Comparison of ENCODE assay signal across 17 cellular contexts in the genomic region with DNA sequence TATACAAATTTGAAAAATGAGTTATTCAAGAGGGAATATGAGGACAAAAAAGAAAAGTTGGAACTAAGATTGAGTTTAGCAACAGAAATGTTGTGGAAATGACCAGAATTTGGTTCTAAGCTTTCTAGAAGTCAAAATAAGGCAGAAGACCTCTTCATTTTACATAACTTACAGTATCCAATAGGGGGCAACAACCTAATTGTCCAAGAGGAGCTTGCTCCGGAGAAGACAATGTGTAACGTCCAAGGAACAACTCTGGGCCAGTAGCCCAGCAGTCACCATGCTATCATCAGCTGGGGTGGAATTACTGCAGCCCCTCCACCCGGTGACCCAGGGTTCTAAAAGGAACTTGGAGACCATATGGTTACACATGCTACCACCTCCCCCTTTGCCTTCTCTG. TPM values are rescaled to one million over a fixed set of nuclear protein-coding genes. Genes with fewer than 3 reads are reported as not detected.
DNase-seq lines count a peak whose midpoint lies in the region; ATAC-seq and TF ChIP-seq lines count a peak whose summit lies in the region.
"Had no signal": no experiment of that assay in that cellular context is flagged by ENCODE, and none has a peak within 500 bp of the region (broad histone marks: within the 10 kb centered on the region; RNA-seq: fewer than 3 reads in every experiment).

No MANE protein-coding gene starts in this region.

- CTCF ChIA-PET in PC-3 (lab: Charles Lee): no interaction called here

- H3K27me3 Mint-ChIP-seq in GM23338 (ENCODE audit: insufficient read depth, low read depth, poor library complexity): peaks cover 5% of the 10 kb centered on the region
- H3K27me3 Mint-ChIP-seq: B cell, IgD-negative memory B cell had no signal

- H3K9me3 ChIP-seq in PC-3 (ENCODE audit: low read length) (no peaks in the 10 kb centered on the region), osteoblast (ENCODE audit: low read depth, low read length) (no peaks in the 10 kb centered on the region)
- H3K9me3 ChIP-seq: BLaER1 treated with 17β-estradiol and CSF1 and Interleukin-3, amounts not matched to agents 10 nM and 100 nM had no signal

- no peaks in the 10 kb centered on the region for H3K36me3 Mint-ChIP-seq in GM23338 (ENCODE audit: low read depth)
- H3K36me3 Mint-ChIP-seq: CD8-positive, alpha-beta T cell; IgD-negative memory B cell had no signal

- no peaks in the 10 kb centered on the region for H3K4me1 Mint-ChIP-seq in GM23338

- TF ChIP-seq CTCF in GM23338 (conservative IDR thresholded peaks at IDR 0.05; ENCODE audit: low read depth in 2 of 2) (0 out of 4 replicates have a peak, but pooled peaks have one; percentile 7 to 8), PC-3 (conservative IDR thresholded peaks at IDR 0.05; ENCODE audit: low read depth, low read length) (peak; percentile 34; the same call in 1 of the 2 replicates), choroid plexus epithelial cell (conservative IDR thresholded peaks at IDR 0.05; ENCODE audit: low read depth, low read length) (peak; percentile 17), osteoblast (IDR thresholded peaks at IDR 0.05; ENCODE audit: extremely low read depth, low read depth, low read length) (peak; percentile 12)

- no peaks in the 10 kb centered on the region for H3K27me3 ChIP-seq in GM23338 (ENCODE audit: insufficient read depth)
- no peaks in the 10 kb centered on the region for H3K27me3 ChIP-seq in PC-3 (ENCODE audit: low read length)
- H3K27me3 ChIP-seq in osteoblast (ENCODE audit: insufficient read depth, low read length): no peaks in the 10 kb centered on the region
- H3K27me3 ChIP-seq: BLaER1 treated with 17β-estradiol and CSF1 and Interleukin-3, amounts not matched to agents 10 nM and 100 nM had no signal

- H3K27ac ChIP-seq in GM23338 (ENCODE audit: low read depth) (no peak overlapping the region), PC-3 (ENCODE audit: low read length) (no peak overlapping the region), osteoblast (ENCODE audit: low read depth, low read length) (no peak overlapping the region)
- H3K27ac ChIP-seq: BLaER1 treated with 17β-estradiol and CSF1 and Interleukin-3, amounts not matched to agents 10 nM and 100 nM had no signal

- H3K27ac Mint-ChIP-seq in GM23338: no peak overlapping the region
- H3K27ac Mint-ChIP-seq: B cell; CD8-positive, alpha-beta T cell; IgD-negative memory B cell had no signal

- DNase-seq in GM23338 (ENCODE audit: low spot score) (no peak), PC-3 (no peak), choroid plexus epithelial cell (ENCODE audit: low read depth) (no peak), osteoblast (ENCODE audit: insufficient read length, low spot score, missing footprints) (no peak), GM19240 (ENCODE audit: insufficient read length, low spot score) (no peak), left ventricle myocardium superior (no peak)
- DNase-seq: Calu3; CD8-positive, alpha-beta T cell; GF-D8; GOT3; H7; KG1 had no signal

- BruUV-seq in PC-3 (replicated peaks; lab: Mats Ljungman, UMichigan): no TSS peak

- H3K79me2 ChIP-seq in GM23338 (replicated peaks; ENCODE audit: insufficient read depth) (no peaks in the 10 kb centered on the region), PC-3 (ENCODE audit: low read length) (no peaks in the 10 kb centered on the region), osteoblast (ENCODE audit: insufficient read depth, low read length) (no peaks in the 10 kb centered on the region)

- H3K4me3 ChIP-seq in GM23338: no peak overlapping the region
- no peak overlapping the region for H3K4me3 ChIP-seq in PC-3 (ENCODE audit: low read length)
- H3K4me3 ChIP-seq in choroid plexus epithelial cell (ENCODE audit: low read depth, low read length): no peak overlapping the region
- no peak overlapping the region for H3K4me3 ChIP-seq in osteoblast (ENCODE audit: insufficient read depth, low read length)
- H3K4me3 ChIP-seq: BLaER1 treated with 17β-estradiol and CSF1 and Interleukin-3, amounts not matched to agents 10 nM and 100 nM had no signal

- no peak overlapping the region for H3K9ac ChIP-seq in PC-3 (ENCODE audit: low read length)
- H3K9ac ChIP-seq: BLaER1 treated with 17β-estradiol and CSF1 and Interleukin-3, amounts not matched to agents 10 nM and 100 nM had no signal

- intact Hi-C loops in PC-3 (cut with micrococcal nuclease) (no loop called here), left ventricle myocardium superior (cut with micrococcal nuclease) (no loop called here)

- no peaks in the 10 kb centered on the region for H3K9me3 Mint-ChIP-seq in GM23338
- H3K9me3 Mint-ChIP-seq: CD8-positive, alpha-beta T cell; IgD-negative memory B cell had no signal

- H3K4me3 Mint-ChIP-seq in GM23338: no peak overlapping the region
- H3K4me3 Mint-ChIP-seq: B cell; CD8-positive, alpha-beta T cell; IgD-negative memory B cell had no signal

- no peak overlapping the region for H2AFZ ChIP-seq in GM23338
- H2AFZ ChIP-seq in PC-3 (ENCODE audit: low read length): no peak overlapping the region
- H2AFZ ChIP-seq in osteoblast (ENCODE audit: low read length): no peak overlapping the region

- ATAC-seq in GM23338: no peak
- ATAC-seq in PC-3: no peak
- no peak for ATAC-seq in left ventricle myocardium superior
- no peak for ATAC-seq in HG03095 (IDR thresholded peaks at IDR 0.05; ENCODE audit: unreplicated experiment)
- ATAC-seq: CD8-positive, alpha-beta T cell; HepG2 had no signal

- no peaks in the 10 kb centered on the region for H3F3A ChIP-seq in GM23338 (replicated peaks; ENCODE audit: low read depth)
- H3F3A ChIP-seq in PC-3 (ENCODE audit: low read length, unreplicated experiment): no peaks in the 10 kb centered on the region

- H3K4me2 ChIP-seq in GM23338 (no peak overlapping the region), PC-3 (ENCODE audit: low read length) (no peak overlapping the region), osteoblast (ENCODE audit: insufficient read depth, low read length) (no peak overlapping the region)
- H3K4me2 ChIP-seq: BLaER1 treated with 17β-estradiol and CSF1 and Interleukin-3, amounts not matched to agents 10 nM and 100 nM had no signal

- POLR2A ChIA-PET in PC-3 (lab: Charles Lee; ENCODE audit: unreplicated experiment): no interaction called here

- no peaks in the 10 kb centered on the region for H3K9me2 ChIP-seq in GM23338 (ENCODE audit: insufficient read depth)
- no peaks in the 10 kb centered on the region for H3K9me2 ChIP-seq in PC-3 (replicated peaks; ENCODE audit: low read length)

- H3K36me3 ChIP-seq in GM23338 (ENCODE audit: insufficient read depth) (no peaks in the 10 kb centered on the region), PC-3 (ENCODE audit: low read depth, low read length) (no peaks in the 10 kb centered on the region), osteoblast (ENCODE audit: insufficient read depth, low read length) (no peaks in the 10 kb centered on the region)
- H3K36me3 ChIP-seq: BLaER1 treated with 17β-estradiol and CSF1 and Interleukin-3, amounts not matched to agents 10 nM and 100 nM had no signal

- H4K20me1 ChIP-seq in GM23338 (replicated peaks; ENCODE audit: insufficient read depth) (no peaks in the 10 kb centered on the region), PC-3 (ENCODE audit: low read length) (no peaks in the 10 kb centered on the region), osteoblast (ENCODE audit: insufficient read depth, low read length) (no peaks in the 10 kb centered on the region)
- H4K20me1 ChIP-seq: BLaER1 treated with 17β-estradiol and CSF1 and Interleukin-3, amounts not matched to agents 10 nM and 100 nM had no signal

- H3K4me1 ChIP-seq in GM23338 (ENCODE audit: insufficient read depth): peaks cover 7% of the 10 kb centered on the region
- no peaks in the 10 kb centered on the region for H3K4me1 ChIP-seq in PC-3 (ENCODE audit: insufficient read depth, low read length)
- no peaks in the 10 kb centered on the region for H3K4me1 ChIP-seq in osteoblast (ENCODE audit: insufficient read depth, low read length)

TF ChIP-seq in GM23338, 12 proteins besides CTCF, POLR2A, EP300 and RAD21 (continues in another document):
- no peak for TF ChIP-seq EZH2phosphoT487 (IDR thresholded peaks at IDR 0.05; ENCODE audit: unreplicated experiment)
- TF ChIP-seq POLR2AphosphoS5 (IDR thresholded peaks at IDR 0.05; ENCODE audit: low read depth): no peak
- TF ChIP-seq ZNF331 (CRISPR knock-in tag; IDR thresholded peaks at IDR 0.05; ENCODE audit: low read depth): no peak
- TF ChIP-seq JUNB (IDR thresholded peaks at IDR 0.05; ENCODE audit: unreplicated experiment): no peak
- TF ChIP-seq NANOG (IDR thresholded peaks at IDR 0.05; ENCODE audit: borderline replicate concordance): no peak

RNA-seq across cellular contexts. Expression of gene CNTF, which starts 14.1 kb away (rescaled TPM):
- 1.8 and 1.9 TPM in 2 replicates for total RNA-seq in GM23338 (2014; rRNA removed; shearing (Covaris generic))
- 0.24 and 0.26 TPM in 2 replicates for polyA plus RNA-seq in GM23338 (2016; fragmentation: Nextera tagmentation; extraction: Ambion mirVana)
- 1.6 and 2.8 TPM in 2 replicates for total RNA-seq in PC-3 (2014; rRNA removed)
- total RNA-seq in osteoblast: 1.4 and 1.8 TPM in 2 replicates
- 1.4 TPM for total RNA-seq in left ventricle myocardium superior

RNA-seq across cellular contexts. Expression of gene ZFP91, which starts 57.7 kb away (rescaled TPM):
- 30.0 and 30.2 TPM in 2 replicates for total RNA-seq in GM23338 (2014; rRNA removed; shearing (Covaris generic))
- polyA plus RNA-seq in GM23338 (2016; fragmentation: Nextera tagmentation; extraction: Ambion mirVana): 10.2 and 11.1 TPM in 2 replicates
- 56.2 and 71.9 TPM in 2 replicates for total RNA-seq in PC-3 (2014; rRNA removed)
- 61.2 and 62.5 TPM in 2 replicates for total RNA-seq in osteoblast
- total RNA-seq in left ventricle myocardium superior: 64.4 TPM
